Comparison of ENCODE assay signal across 8 cellular contexts in genomic region chr19:12721656-12722565, GRCh38. TPM values are rescaled to one million over a fixed set of nuclear protein-coding genes. Genes with fewer than 3 reads are reported as not detected.
A peak's percentile ranks its signal among the peaks of the same experiment; 100 is the strongest.
DNase-seq lines count a peak whose midpoint lies in the region; ATAC-seq, FAIRE-seq and TF ChIP-seq lines count a peak whose summit lies in the region.

No MANE protein-coding gene starts in this region.

- no peak for FAIRE-seq in RCC 7860 (lab: Jason Lieb, UNC)

- no peaks in the 10 kb centered on the region for H3K27me3 ChIP-seq in osteoblast (ENCODE audit: insufficient read depth, low read length)

- H2AFZ ChIP-seq in osteoblast (ENCODE audit: low read length), result peak overlapping the region; percentile 50

- no peaks in the 10 kb centered on the region for H3K9me3 ChIP-seq in osteoblast (ENCODE audit: low read depth, low read length)

- peaks cover 60% of the 10 kb centered on the region for H3K79me2 ChIP-seq in osteoblast (ENCODE audit: insufficient read depth, low read length)

- peak overlapping the region; percentile 99 for H3K4me2 ChIP-seq in osteoblast (ENCODE audit: insufficient read depth, low read length)

- no peak for TF ChIP-seq CTCF in osteoblast (IDR thresholded peaks at IDR 0.05; ENCODE audit: extremely low read depth, low read depth, low read length)

- H3K27ac ChIP-seq in osteoblast (ENCODE audit: low read depth, low read length), result peak overlapping the region; percentile 79

- peaks cover 26% of the 10 kb centered on the region for H3K36me3 ChIP-seq in osteoblast (ENCODE audit: insufficient read depth, low read length)

- peak overlapping the region; percentile 92 for H3K4me3 Mint-ChIP-seq in activated naive CD8-positive, alpha-beta T cell treated with anti-CD3 and anti-CD28 coated beads for 36 hours

- ATAC-seq in GM18861 (IDR thresholded peaks at IDR 0.05; ENCODE audit: unreplicated experiment), result peak; percentile 3
- ATAC-seq in HG03280 (IDR thresholded peaks at IDR 0.05; ENCODE audit: unreplicated experiment), result peak; percentile 25

- peaks cover 33% of the 10 kb centered on the region for H3K4me1 Mint-ChIP-seq in activated naive CD8-positive, alpha-beta T cell treated with anti-CD3 and anti-CD28 coated beads for 36 hours

- DNase-seq in AG08395 (ENCODE audit: low spot score) (peak; percentile 77), RCC 7860 (ENCODE audit: low spot score) (peak; percentile 20), glomerular visceral epithelial cell (ENCODE audit: extremely low spot score) (peak; percentile 75), osteoblast (ENCODE audit: insufficient read length, low spot score, missing footprints) (peak; percentile 98), NCI-H524 (lab: John Stamatoyannopoulos, UW) (no peak)
- DNase-seq in activated naive CD8-positive, alpha-beta T cell treated with anti-CD3 and anti-CD28 coated beads for 36 hours, result peak; percentile 67

- no peaks in the 10 kb centered on the region for H3K27me3 Mint-ChIP-seq in activated naive CD8-positive, alpha-beta T cell treated with anti-CD3 and anti-CD28 coated beads for 36 hours

- peaks cover 18% of the 10 kb centered on the region for H4K20me1 ChIP-seq in osteoblast (ENCODE audit: insufficient read depth, low read length)

- no peaks in the 10 kb centered on the region for H3K9me3 Mint-ChIP-seq in activated naive CD8-positive, alpha-beta T cell treated with anti-CD3 and anti-CD28 coated beads for 36 hours

- peaks cover 43% of the 10 kb centered on the region for H3K36me3 Mint-ChIP-seq in activated naive CD8-positive, alpha-beta T cell treated with anti-CD3 and anti-CD28 coated beads for 36 hours

- H3K4me1 ChIP-seq in osteoblast (ENCODE audit: insufficient read depth, low read length), result peaks cover 25% of the 10 kb centered on the region

- peak overlapping the region; percentile 93 for H3K27ac Mint-ChIP-seq in activated naive CD8-positive, alpha-beta T cell treated with anti-CD3 and anti-CD28 coated beads for 36 hours

- H3K4me3 ChIP-seq in osteoblast (ENCODE audit: insufficient read depth, low read length), result peak overlapping the region; percentile 92

RNA-seq across cellular contexts. Expression of gene TNPO2, which starts 1.8 kb away (rescaled TPM):
- total RNA-seq in activated naive CD8-positive, alpha-beta T cell treated with anti-CD3 and anti-CD28 coated beads for 36 hours, result 100 to 1,000 TPM; 125 to 134 TPM
- 36.6 and 39.8 TPM in 2 replicates for total RNA-seq in osteoblast

RNA-seq across cellular contexts. Expression of gene TRIR, which starts 12.6 kb away (rescaled TPM):
- 100 to 1,000 TPM; 223 to 230 TPM for total RNA-seq in activated naive CD8-positive, alpha-beta T cell treated with anti-CD3 and anti-CD28 coated beads for 36 hours
- total RNA-seq in osteoblast, result 123 and 136 TPM in 2 replicates

RNA-seq across cellular contexts. Expression of gene GET3, which starts 15.4 kb away (rescaled TPM):
- total RNA-seq in activated naive CD8-positive, alpha-beta T cell treated with anti-CD3 and anti-CD28 coated beads for 36 hours, result 10 to 100 TPM; 78.3 to 80.2 TPM
- 99.5 and 104 TPM in 2 replicates for total RNA-seq in osteoblast

RNA-seq across cellular contexts. Expression of gene FBXW9, which starts 25.5 kb away (rescaled TPM):
- 10 to 100 TPM; 13.1 to 13.4 TPM for total RNA-seq in activated naive CD8-positive, alpha-beta T cell treated with anti-CD3 and anti-CD28 coated beads for 36 hours
- total RNA-seq in osteoblast, result 17.1 and 18.5 TPM in 2 replicates

RNA-seq across cellular contexts. Expression of gene BEST2, which starts 29.7 kb away (rescaled TPM):
- total RNA-seq in activated naive CD8-positive, alpha-beta T cell treated with anti-CD3 and anti-CD28 coated beads for 36 hours, result not detected
- not detected in 2 replicates for total RNA-seq in osteoblast

Comparison
In these comparisons a context has a peak if more than half of its experiments do, and no peak if none do; other contexts are left out.
1. DNase-seq: peak in AG08395 (single experiment), RCC 7860 (single experiment), activated naive CD8-positive, alpha-beta T cell treated with anti-CD3 and anti-CD28 coated beads for 36 hours (single experiment), glomerular visceral epithelial cell (single experiment) and osteoblast (single experiment); none in NCI-H524 (0 of 2).